ENCODE assay signal across 15 cellular contexts in the genomic region with DNA sequence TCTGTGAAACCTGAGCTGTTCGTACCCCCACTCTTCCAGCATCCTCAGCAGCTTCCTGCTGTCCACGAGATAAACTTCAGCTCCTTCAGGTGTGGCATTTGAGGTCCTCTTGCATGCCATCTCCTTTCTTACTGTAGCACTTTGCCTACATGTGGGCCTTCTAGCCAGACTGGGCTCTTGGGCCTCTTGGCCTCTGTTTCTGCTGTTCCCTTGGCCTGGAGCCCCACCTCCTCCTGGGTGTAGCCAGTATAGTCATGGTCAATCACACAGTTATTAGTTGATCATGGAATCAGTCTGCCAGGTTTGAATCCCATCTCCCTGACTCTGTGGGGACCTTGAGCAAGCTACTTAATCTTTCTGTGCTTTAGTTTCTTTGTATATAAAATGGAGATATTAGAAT.
"Had no signal": no experiment of that assay in that cellular context is flagged by ENCODE, and none has a peak within 500 bp of the region (broad histone marks: within the 10 kb centered on the region; RNA-seq: fewer than 3 reads in every experiment).

No MANE protein-coding gene starts in this region.

- DNase-seq: activated CD4-positive, alpha-beta T cell treated with anti-CD3 and anti-CD28 coated beads for 36 hours; activated CD4-positive, alpha-beta T cell treated with anti-CD3 and anti-CD28 coated beads, Interleukin-2, amount 50 U/mL, for 48 hours; activated naive CD4-positive, alpha-beta T cell treated with Interleukin-2 at 50 U/mL for 16 hours; adrenal gland; cerebellar nuclear complex; foreskin melanocyte; glutamatergic neuron; hippocampal formation; midbrain; nucleus accumbens; stimulated activated naive CD4-positive, alpha-beta T cell treated with Interleukin-2 at 50 U/mL for 16 hours; transverse colon had no signal

- H3K27ac ChIP-seq: adrenal gland, breast epithelium had no signal

- H3K4me1 Mint-ChIP-seq: activated CD4-positive, alpha-beta T cell treated with anti-CD3 and anti-CD28 coated beads for 36 hours had no signal

- H3K9me3 Mint-ChIP-seq: nephron had no signal

- H3K27me3 Mint-ChIP-seq: activated CD4-positive, alpha-beta T cell treated with anti-CD3 and anti-CD28 coated beads for 36 hours had no signal

- ATAC-seq: activated CD4-positive, alpha-beta T cell treated with anti-CD3 and anti-CD28 coated beads for 36 hours; left lobe of liver had no signal

- H3K27ac Mint-ChIP-seq: activated CD4-positive, alpha-beta T cell treated with anti-CD3 and anti-CD28 coated beads for 36 hours; nephron had no signal

- H3K4me3 Mint-ChIP-seq: activated CD4-positive, alpha-beta T cell treated with anti-CD3 and anti-CD28 coated beads for 36 hours; nephron had no signal
